ENCODE assay signal across 12 cellular contexts in the genomic region with DNA sequence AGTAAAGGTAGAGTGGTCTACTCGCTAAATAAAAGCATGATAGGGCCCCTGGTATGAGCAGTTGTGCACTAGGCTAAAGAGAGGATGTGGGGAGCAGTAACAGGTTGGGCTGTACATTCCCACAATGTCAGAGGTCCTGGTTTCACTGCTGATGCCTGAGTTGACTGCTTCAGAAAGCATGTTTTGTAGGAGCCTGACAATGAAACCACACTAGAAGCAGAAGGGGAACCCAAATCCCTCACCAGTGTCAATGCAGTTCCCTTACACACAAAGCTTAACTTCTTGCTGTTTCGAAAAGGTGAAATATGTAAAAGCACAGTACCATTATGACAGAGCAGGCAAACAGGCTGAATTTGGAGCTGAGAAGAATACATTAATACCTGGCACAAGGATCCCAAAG.
A peak's percentile ranks its signal among the peaks of the same experiment; 100 is the strongest.
DNase-seq lines count a peak whose midpoint lies in the region; ATAC-seq and TF ChIP-seq lines count a peak whose summit lies in the region.
"Had no signal": no experiment of that assay in that cellular context is flagged by ENCODE, and none has a peak within 500 bp of the region (broad histone marks: within the 10 kb centered on the region; RNA-seq: fewer than 3 reads in every experiment).

No MANE protein-coding gene starts in this region.

- H3K79me2 ChIP-seq in OCI-LY1 (ENCODE audit: insufficient read depth, low read length) (no peaks in the 10 kb centered on the region), mammary epithelial cell (ENCODE audit: insufficient read depth, low read length) (no peaks in the 10 kb centered on the region)

- H3F3A ChIP-seq in OCI-LY1 (ENCODE audit: insufficient read depth, low read length): no peaks in the 10 kb centered on the region

- H3K9ac ChIP-seq in OCI-LY1 (ENCODE audit: low read length) (no peak overlapping the region), mammary epithelial cell (ENCODE audit: insufficient read depth, low read length) (no peak overlapping the region)

- no peak overlapping the region for H2AFZ ChIP-seq in OCI-LY1 (ENCODE audit: low read length)
- no peak overlapping the region for H2AFZ ChIP-seq in mammary epithelial cell (ENCODE audit: low read depth, low read length)

- H3K27me3 ChIP-seq in OCI-LY1 (ENCODE audit: insufficient read depth, low read length): no peaks in the 10 kb centered on the region
- H3K27me3 ChIP-seq in mammary epithelial cell (ENCODE audit: insufficient read depth, low read length): no peaks in the 10 kb centered on the region

- no peaks in the 10 kb centered on the region for H3K36me3 ChIP-seq in OCI-LY1 (ENCODE audit: insufficient read depth, low read length)
- H3K36me3 ChIP-seq in mammary epithelial cell (ENCODE audit: insufficient read depth, low read length): no peaks in the 10 kb centered on the region

- H4K20me1 ChIP-seq in OCI-LY1 (ENCODE audit: insufficient read depth, low read length) (no peaks in the 10 kb centered on the region), mammary epithelial cell (ENCODE audit: insufficient read depth, low read length) (no peaks in the 10 kb centered on the region)

- dilution Hi-C loops in mammary epithelial cell (cut with HindIII; ENCODE audit: low sequenced_read_pairs): no loop called here

- in situ Hi-C loops in mammary epithelial cell (cut with MboI; ENCODE audit: low sequenced_read_pairs in 2 of 2): loop anchor here (25.0 kb wide), 1 partner anchor 423 kb away; no protein-coding TSS in a partner anchor

- H3K4me2 ChIP-seq in OCI-LY1 (ENCODE audit: low read length) (no peak overlapping the region), mammary epithelial cell (ENCODE audit: insufficient read depth, low read depth, low read length) (no peak overlapping the region)

- TF ChIP-seq CTCF in OCI-LY1 (IDR thresholded peaks at IDR 0.05; ENCODE audit: low read length): no peak
- TF ChIP-seq CTCF in mammary epithelial cell (conservative IDR thresholded peaks at IDR 0.05 in 1 of 2, IDR thresholded peaks at IDR 0.05 in 1 of 2; ENCODE audit: extremely low read depth in 1 of 2, insufficient read depth in 1 of 2, low read depth in 1 of 2, low read length in 2 of 2): no peak

- CTCF ChIA-PET in mammary epithelial cell (lab: Charles Lee; ENCODE audit: low non-redundant PET): no interaction called here

- H3K9me3 ChIP-seq in OCI-LY1 (ENCODE audit: low read length): no peaks in the 10 kb centered on the region; the same call in 1 of the 2 replicates
- no peaks in the 10 kb centered on the region for H3K9me3 ChIP-seq in mammary epithelial cell (replicated peaks; ENCODE audit: insufficient read depth, low read length)

- DNase-seq in retina (no peak), mammary epithelial cell (no peak), HCEC 1CT (no peak)
- DNase-seq: activated CD8-positive, alpha-beta memory T cell treated with anti-CD3 and anti-CD28 coated beads for 24 hours; CD8-positive, alpha-beta T cell; NCI-H748 treated with DMSO at 0.1 percent for 48 hours had no signal

- ATAC-seq in GM18868 (IDR thresholded peaks at IDR 0.05; ENCODE audit: unreplicated experiment): peak; percentile 81
- ATAC-seq in GM21515 (IDR thresholded peaks at IDR 0.05; ENCODE audit: unreplicated experiment): peak; percentile 93
- ATAC-seq in HG03039 (IDR thresholded peaks at IDR 0.05; ENCODE audit: unreplicated experiment): peak; percentile 66
- no peak for ATAC-seq in HG03439 (IDR thresholded peaks at IDR 0.05; ENCODE audit: unreplicated experiment)
- ATAC-seq: CD8-positive, alpha-beta T cell had no signal

- H3K9me2 ChIP-seq in OCI-LY1 (ENCODE audit: low read depth, low read length): no peaks in the 10 kb centered on the region

- no peak overlapping the region for H3K4me3 ChIP-seq in OCI-LY1 (ENCODE audit: low read depth, low read length, poor library complexity, severe bottlenecking)
- H3K4me3 ChIP-seq in mammary epithelial cell (replicated peaks in 1 of 3; ENCODE audit: insufficient read depth in 1 of 3, low read depth in 2 of 3, low read length in 3 of 3): no peak overlapping the region
- H3K4me3 ChIP-seq: skin epidermis had no signal

- no TSS peak for BruUV-seq in mammary epithelial cell (replicated peaks; lab: Mats Ljungman, UMichigan)

- H3K27ac ChIP-seq in OCI-LY1 (ENCODE audit: low read depth, low read length, poor library complexity, severe bottlenecking) (peak overlapping the region; percentile 86), mammary epithelial cell (ENCODE audit: insufficient read depth, low read depth, low read length) (no peak overlapping the region)
- H3K27ac ChIP-seq: skin epidermis had no signal

- 91% methylated on average over 2 of the region's 2 CpGs for WGBS in mammary epithelial cell (ENCODE audit: low coverage, missing lambda C conversion rate)

- intact Hi-C loops in mammary epithelial cell (cut with micrococcal nuclease): no loop called here

- H3K4me1 ChIP-seq in OCI-LY1 (ENCODE audit: insufficient read depth, low read length, severe bottlenecking) (peaks cover 26% of the 10 kb centered on the region), mammary epithelial cell (ENCODE audit: insufficient read depth, low read length) (no peaks in the 10 kb centered on the region)
